ENCODE assay signal across 25 cellular contexts in the genomic region with DNA sequence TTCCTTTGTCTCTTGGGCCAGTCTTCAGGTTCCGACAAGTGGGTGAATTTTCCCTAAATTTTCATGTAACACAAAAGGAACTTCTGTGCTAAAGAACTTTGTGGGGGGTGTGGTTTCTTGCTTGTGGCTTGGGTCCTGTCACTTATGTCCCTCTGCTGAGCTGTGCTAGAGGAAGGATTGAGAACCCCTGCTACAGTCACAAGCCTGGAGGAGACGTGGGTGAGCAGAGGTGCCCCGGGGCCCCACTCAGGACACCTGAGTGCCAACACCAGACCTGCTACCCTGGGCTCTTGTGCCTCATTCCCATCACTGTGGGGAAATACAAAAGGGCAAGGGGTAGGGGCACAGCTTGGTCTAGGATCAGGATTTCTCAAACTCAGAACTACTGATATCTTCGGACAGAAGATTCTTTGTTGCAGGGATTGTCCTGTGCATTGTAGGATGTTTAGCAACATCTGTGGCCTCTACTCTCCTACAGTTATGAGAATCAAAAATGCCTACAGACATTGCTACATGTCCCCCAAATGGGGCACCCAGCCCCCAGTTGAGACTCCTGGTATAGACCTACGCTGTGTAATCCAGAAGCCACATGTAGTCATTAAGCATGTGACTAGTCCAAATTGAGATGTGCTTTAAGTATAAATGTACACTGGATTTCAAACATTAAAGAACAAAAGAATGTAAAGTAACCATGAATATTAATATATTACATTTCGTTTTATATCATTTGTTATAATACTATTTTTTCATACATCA.
DNase-seq lines count a peak whose midpoint lies in the region; ATAC-seq and TF ChIP-seq lines count a peak whose summit lies in the region.
"Had no signal": no experiment of that assay in that cellular context is flagged by ENCODE, and none has a peak within 500 bp of the region (broad histone marks: within the 10 kb centered on the region; RNA-seq: fewer than 3 reads in every experiment).

No MANE protein-coding gene starts in this region.

- no peak overlapping the region for H3K4me2 ChIP-seq in GM23338
- H3K4me2 ChIP-seq: PC-9 had no signal

- ATAC-seq in GM23338 (no peak), HG02759 (IDR thresholded peaks at IDR 0.05; ENCODE audit: unreplicated experiment) (no peak), HG03439 (IDR thresholded peaks at IDR 0.05; ENCODE audit: unreplicated experiment) (no peak)
- ATAC-seq: HCT116 had no signal

- H3K36me3 ChIP-seq in GM23338 (ENCODE audit: insufficient read depth) (no peaks in the 10 kb centered on the region), esophagus (ENCODE audit: control insufficient read depth in 2 of 2, insufficient read depth in 2 of 2, low read length in 1 of 2) (no peaks in the 10 kb centered on the region), suprapubic skin (no peaks in the 10 kb centered on the region)
- H3K36me3 ChIP-seq: right lobe of liver, stomach, tibial artery had no signal

- H3K9me2 ChIP-seq in GM23338 (ENCODE audit: insufficient read depth) = no peaks in the 10 kb centered on the region; the same call in 1 of the 2 replicates

- WGBS in esophagus, 2 donors = 81 to 83% methylated on average over 6 of the region's 6 CpGs
- 78% methylated on average over 6 of the region's 6 CpGs for WGBS in suprapubic skin

- H3K9me3 ChIP-seq in esophagus (ENCODE audit: control insufficient read depth in 2 of 2, insufficient read depth in 1 of 2, low read depth in 1 of 2, low read length in 1 of 2) = no peaks in the 10 kb centered on the region
- no peaks in the 10 kb centered on the region for H3K9me3 ChIP-seq in suprapubic skin
- H3K9me3 ChIP-seq: right lobe of liver, stomach, tibial artery had no signal

- H4K20me1 ChIP-seq in GM23338 (replicated peaks; ENCODE audit: insufficient read depth) = no peaks in the 10 kb centered on the region

- H3K4me1 ChIP-seq in GM23338 (ENCODE audit: insufficient read depth) = peaks cover 4% of the 10 kb centered on the region
- H3K4me1 ChIP-seq in esophagus (ENCODE audit: control insufficient read depth in 2 of 2, insufficient read depth in 2 of 2, low read length in 1 of 2) = peaks cover 0 to 25% of the 10 kb centered on the region in 2 donors
- H3K4me1 ChIP-seq in suprapubic skin = peaks cover 40% of the 10 kb centered on the region

- 0 out of 2 replicates have a peak overlapping the region, but pooled peaks have one; percentile 23 for H2AFZ ChIP-seq in GM23338
- H2AFZ ChIP-seq: PC-9 had no signal

- no peaks in the 10 kb centered on the region for H3K79me2 ChIP-seq in GM23338 (replicated peaks; ENCODE audit: insufficient read depth)

- H3K27ac ChIP-seq in GM23338 (ENCODE audit: low read depth) (no peak overlapping the region), esophagus (ENCODE audit: low read depth in 2 of 2, low read length in 1 of 2) (peak overlapping the region; percentile 41 to 62), suprapubic skin (peak overlapping the region; percentile 70)
- H3K27ac ChIP-seq: C4-2B, PC-9, tibial artery had no signal

- H3K36me3 Mint-ChIP-seq in GM23338 (ENCODE audit: low read depth) = no peaks in the 10 kb centered on the region
- H3K36me3 Mint-ChIP-seq: activated naive CD4-positive, alpha-beta T cell treated with anti-CD3 and anti-CD28 coated beads, Interleukin-2, amount 50 U/mL, for 72 hours; naive B cell had no signal

- H3K27me3 ChIP-seq in GM23338 (ENCODE audit: insufficient read depth) (no peaks in the 10 kb centered on the region), esophagus (ENCODE audit: control insufficient read depth in 1 of 2, insufficient read depth in 2 of 2, low read length in 2 of 2) (no peaks in the 10 kb centered on the region), suprapubic skin (no peaks in the 10 kb centered on the region)
- H3K27me3 ChIP-seq: right lobe of liver, stomach had no signal

- DNase-seq in GM23338 (ENCODE audit: low spot score) = no peak
- DNase-seq in MV-4-11 (lab: John Stamatoyannopoulos, UW) = peak; percentile 43
- no peak for DNase-seq in suprapubic skin (ENCODE audit: low spot score in 2 of 2)
- no peak for DNase-seq in C1 segment of cervical spinal cord (lab: John Stamatoyannopoulos, UW)
- DNase-seq: activated CD4-positive, alpha-beta T cell treated with anti-CD3 and anti-CD28 coated beads, Interleukin-2, amount 10 ng/mL, durations not matched to agents 7 days and 5 days; effector CD4-positive, alpha-beta T cell; midbrain; naive B cell; NCI-H1930; NCI-H524 treated with DMSO at 0.1 percent for 48 hours; PC-9; right lobe of liver; SHP77; stimulated activated CD4-positive, alpha-beta T cell treated with anti-CD3 and anti-CD28 coated beads, Interleukin-12 subunit alpha, Interleukin-12 subunit beta, amount 100 ng/mL, for 4 hours; stimulated activated CD4-positive, alpha-beta T cell treated with anti-CD3 and anti-CD28 coated beads, Interleukin-2, amount 100 ng/mL, for 48 hours; stomach; SW 1271; T-helper 9 cell had no signal

- no peak for TF ChIP-seq EP300 in suprapubic skin (IDR thresholded peaks at IDR 0.05)

- peaks cover 5% of the 10 kb centered on the region for H3K27me3 Mint-ChIP-seq in GM23338 (ENCODE audit: insufficient read depth, low read depth, poor library complexity)

- no peaks in the 10 kb centered on the region for H3F3A ChIP-seq in GM23338 (replicated peaks; ENCODE audit: low read depth)

- H3K9me3 Mint-ChIP-seq in GM23338 = no peaks in the 10 kb centered on the region
- H3K9me3 Mint-ChIP-seq: activated CD4-positive, alpha-beta T cell treated with anti-CD3 and anti-CD28 coated beads, Interleukin-2, amount 10 ng/mL, durations not matched to agents 7 days and 5 days; activated naive CD4-positive, alpha-beta T cell treated with anti-CD3 and anti-CD28 coated beads, Interleukin-2, amount 50 U/mL, for 72 hours; naive B cell had no signal

- no peak for TF ChIP-seq POLR2A in suprapubic skin (IDR thresholded peaks at IDR 0.05)

- H3K4me1 Mint-ChIP-seq in GM23338 = peaks cover 25% of the 10 kb centered on the region

- no peak overlapping the region for H3K4me3 Mint-ChIP-seq in GM23338
- H3K4me3 Mint-ChIP-seq: activated CD4-positive, alpha-beta T cell treated with anti-CD3 and anti-CD28 coated beads, Interleukin-2, amount 10 ng/mL, durations not matched to agents 7 days and 5 days had no signal

- no peak for TF ChIP-seq CTCF in GM23338 (conservative IDR thresholded peaks at IDR 0.05; ENCODE audit: low read depth in 2 of 2)
- TF ChIP-seq CTCF in suprapubic skin (IDR thresholded peaks at IDR 0.05) = no peak

- no peak overlapping the region for H3K27ac Mint-ChIP-seq in GM23338
- H3K27ac Mint-ChIP-seq: activated CD4-positive, alpha-beta T cell treated with anti-CD3 and anti-CD28 coated beads, Interleukin-2, amount 10 ng/mL, durations not matched to agents 7 days and 5 days; activated naive CD4-positive, alpha-beta T cell treated with anti-CD3 and anti-CD28 coated beads, Interleukin-2, amount 50 U/mL, for 72 hours had no signal

- no peak overlapping the region for H3K4me3 ChIP-seq in GM23338
- H3K4me3 ChIP-seq in esophagus (ENCODE audit: low read depth in 1 of 2, low read length in 2 of 2) = no peak overlapping the region
- no peak overlapping the region for H3K4me3 ChIP-seq in suprapubic skin
- H3K4me3 ChIP-seq: PC-9, right lobe of liver, stomach, tibial artery had no signal

TF ChIP-seq in GM23338, 12 proteins besides CTCF, POLR2A, EP300 and RAD21:
- TF ChIP-seq ZNF114 (CRISPR knock-in tag; IDR thresholded peaks at IDR 0.05) (no peak), EZH2 (IDR thresholded peaks at IDR 0.05; ENCODE audit: low read depth, unreplicated experiment) (no peak), CREB1 (CRISPR knock-in tag; IDR thresholded peaks at IDR 0.05; ENCODE audit: low read depth) (no peak), STAT1 (IDR thresholded peaks at IDR 0.05; ENCODE audit: unreplicated experiment) (no peak), NANOG (IDR thresholded peaks at IDR 0.05; ENCODE audit: borderline replicate concordance) (no peak)
- TF ChIP-seq, protein P1, sequence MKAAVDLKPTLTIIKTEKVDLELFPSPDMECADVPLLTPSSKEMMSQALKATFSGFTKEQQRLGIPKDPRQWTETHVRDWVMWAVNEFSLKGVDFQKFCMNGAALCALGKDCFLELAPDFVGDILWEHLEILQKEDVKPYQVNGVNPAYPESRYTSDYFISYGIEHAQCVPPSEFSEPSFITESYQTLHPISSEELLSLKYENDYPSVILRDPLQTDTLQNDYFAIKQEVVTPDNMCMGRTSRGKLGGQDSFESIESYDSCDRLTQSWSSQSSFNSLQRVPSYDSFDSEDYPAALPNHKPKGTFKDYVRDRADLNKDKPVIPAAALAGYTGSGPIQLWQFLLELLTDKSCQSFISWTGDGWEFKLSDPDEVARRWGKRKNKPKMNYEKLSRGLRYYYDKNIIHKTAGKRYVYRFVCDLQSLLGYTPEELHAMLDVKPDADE (IDR thresholded peaks at IDR 0.05) = no peak
